35 cellular contexts compared by ENCODE assay signal in the genomic region with DNA sequence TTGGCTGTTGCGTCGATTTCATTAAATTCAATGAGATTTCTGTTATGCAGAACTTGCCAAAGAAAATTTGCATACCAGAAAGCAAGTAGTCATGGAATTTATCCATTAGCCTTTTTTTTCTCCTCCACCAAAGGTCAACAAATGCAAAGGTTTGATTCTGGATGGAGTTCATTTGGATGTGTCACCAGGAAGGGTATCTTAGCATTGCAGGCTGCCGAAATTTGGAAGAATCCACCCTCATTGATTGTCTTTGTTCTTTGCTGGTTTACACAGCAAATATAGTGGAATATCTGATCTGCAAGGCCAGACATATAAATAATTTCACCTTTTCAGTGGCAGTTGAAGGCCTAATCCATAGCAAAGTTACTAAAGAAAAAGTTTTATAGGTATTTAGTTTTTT.
"Had no signal": no experiment of that assay in that cellular context is flagged by ENCODE, and none has a peak within 500 bp of the region (broad histone marks: within the 10 kb centered on the region; RNA-seq: fewer than 3 reads in every experiment).

No MANE protein-coding gene starts in this region.

- H3K36me3 ChIP-seq: MG63 had no signal

- H3K27ac ChIP-seq: KMS-11 had no signal

- H3K4me3 ChIP-seq: MG63 had no signal

- DNase-seq: Karpas-422, Kasumi-1, MG63, MM.1S, MV-4-11, NCI-H1048, NCI-H1092, NCI-H1092 treated with DMSO at 0.1 percent for 48 hours, NCI-H1105, NCI-H1105 treated with DMSO at 0.1 percent for 48 hours, NCI-H1417, NCI-H1417 treated with DMSO at 0.1 percent for 48 hours, NCI-H1436, NCI-H1436 treated with DMSO at 0.1 percent for 48 hours, NCI-H146, NCI-H1694, NCI-H1694 treated with DMSO at 0.1 percent for 48 hours, NCI-H187, NCI-H187 treated with DMSO at 0.1 percent for 48 hours, NCI-H1930, NCI-H2029, NCI-H2029 treated with DMSO at 0.1 percent for 48 hours, NCI-H2081, NCI-H2081 treated with DMSO at 0.1 percent for 48 hours, NCI-H2107, NCI-H2171, NCI-H2171 treated with DMSO at 0.1 percent for 48 hours, NCI-H2227 treated with DMSO at 0.1 percent for 48 hours, NCI-H226, NCI-H345, NCI-H446, NCI-H446 treated with DMSO at 0.1 percent for 48 hours, NCI-H510A, NCI-H510A treated with DMSO at 0.1 percent for 48 hours had no signal

- H3K27me3 ChIP-seq: MG63 had no signal

- H3K9ac ChIP-seq: KMS-11 had no signal

- H3K4me2 ChIP-seq: KMS-11 had no signal

- H3K9me3 ChIP-seq: MG63 had no signal
